In genomic region chr12:132477009-132477702, GRCh38 we compare ENCODE assay signal across 19 cellular contexts. TPM values are rescaled to one million over a fixed set of nuclear protein-coding genes. Genes with fewer than 3 reads are reported as not detected.
DNase-seq lines count a peak whose midpoint lies in the region; ATAC-seq and TF ChIP-seq lines count a peak whose summit lies in the region.
"Had no signal": no experiment of that assay in that cellular context is flagged by ENCODE, and none has a peak within 500 bp of the region (broad histone marks: within the 10 kb centered on the region; RNA-seq: fewer than 3 reads in every experiment).

No MANE protein-coding gene starts in this region.

- no peak overlapping the region for H3K9ac ChIP-seq in DND-41 (ENCODE audit: low read depth, low read length)

- no peak for TF ChIP-seq POLR2A in right lobe of liver (IDR thresholded peaks at IDR 0.05)

- peaks cover 6 to 35% (median 15%) of the 10 kb centered on the region in 3 donors for H3K27me3 Mint-ChIP-seq in CD14-positive monocyte (ENCODE audit: low read depth in 3 of 3)
- H3K27me3 Mint-ChIP-seq: stimulated activated naive CD8-positive, alpha-beta T cell treated with anti-CD3 and anti-CD28 coated beads, Interleukin-15, Interleukin-2, amounts not matched to agents 100 ng/mL and 50 ng/mL, for 24 hours had no signal

- H3K4me3 Mint-ChIP-seq in CD14-positive monocyte, result peak overlapping the region; percentile 12 to 68
- H3K4me3 Mint-ChIP-seq: H9; neural crest cell; stimulated activated naive CD8-positive, alpha-beta T cell treated with anti-CD3 and anti-CD28 coated beads, Interleukin-15, Interleukin-2, amounts not matched to agents 100 ng/mL and 50 ng/mL, for 24 hours had no signal

- no peaks in the 10 kb centered on the region for H3K36me3 Mint-ChIP-seq in CD14-positive monocyte

- no peak overlapping the region for H3K27ac ChIP-seq in DND-41 (ENCODE audit: low read length)
- no peak overlapping the region for H3K27ac ChIP-seq in SJCRH30
- H3K27ac ChIP-seq in right lobe of liver, result no peak overlapping the region
- H3K27ac ChIP-seq: sigmoid colon, WERI-Rb-1 had no signal

- no peaks in the 10 kb centered on the region for H3K36me3 ChIP-seq in DND-41 (ENCODE audit: insufficient read depth, low read length)
- H3K36me3 ChIP-seq in SJCRH30, result no peaks in the 10 kb centered on the region
- H3K36me3 ChIP-seq in right lobe of liver, result no peaks in the 10 kb centered on the region
- H3K36me3 ChIP-seq: sigmoid colon, WERI-Rb-1 had no signal

- WGBS in right lobe of liver (ENCODE audit: insufficient coverage, low coverage, low lambda C conversion rate, missing lambda C conversion rate), result 53% methylated on average over 4 of the region's 15 CpGs

- TF ChIP-seq CTCF in CD14-positive monocyte (IDR thresholded peaks at IDR 0.05) (no peak), DND-41 (IDR thresholded peaks at IDR 0.05; ENCODE audit: borderline replicate concordance, extremely low read depth, low read length, poor library complexity, severe bottlenecking) (no peak), right lobe of liver (IDR thresholded peaks at IDR 0.05) (no peak)

- ATAC-seq in DND-41 (ENCODE audit: insufficient read depth, low read depth), result peak; percentile 29; the same call in 1 of the 3 replicates
- ATAC-seq in right lobe of liver, result peak in 3 of 4 donors; percentile 8 to 25 (median 12)
- ATAC-seq: left lobe of liver had no signal

- H3K4me1 Mint-ChIP-seq in CD14-positive monocyte, result peaks cover 43% of the 10 kb centered on the region

- H3K4me1 ChIP-seq in DND-41 (ENCODE audit: insufficient read depth, low read length) (no peaks in the 10 kb centered on the region), SJCRH30 (no peaks in the 10 kb centered on the region), right lobe of liver (no peaks in the 10 kb centered on the region)
- H3K4me1 ChIP-seq: sigmoid colon had no signal

- H3K27me3 ChIP-seq in DND-41 (ENCODE audit: insufficient read depth, low read length, poor library complexity) (no peaks in the 10 kb centered on the region), SJCRH30 (no peaks in the 10 kb centered on the region), right lobe of liver (no peaks in the 10 kb centered on the region)

- H4K20me1 ChIP-seq in DND-41 (ENCODE audit: insufficient read depth, low read length), result no peaks in the 10 kb centered on the region

- H3K4me3 ChIP-seq in DND-41 (ENCODE audit: low read depth in 1 of 2, low read length in 2 of 2) (no peak overlapping the region), SJCRH30 (no peak overlapping the region), right lobe of liver (no peak overlapping the region)
- H3K4me3 ChIP-seq: sigmoid colon had no signal

- H2AFZ ChIP-seq in DND-41 (ENCODE audit: low read depth, low read length), result no peak overlapping the region

- no peak overlapping the region for H3K4me2 ChIP-seq in DND-41 (ENCODE audit: insufficient read depth, low read length)

- intact Hi-C loops in CD14-positive monocyte (cut with micrococcal nuclease), result no loop called here
- intact Hi-C loops in right lobe of liver (cut with DNase I), result no loop called here

- H3K9me3 Mint-ChIP-seq in CD14-positive monocyte, result peaks cover 0 to 14% (median 2%) of the 10 kb centered on the region in 7 donors
- H3K9me3 Mint-ChIP-seq: neural crest cell; stimulated activated naive CD8-positive, alpha-beta T cell treated with anti-CD3 and anti-CD28 coated beads, Interleukin-15, Interleukin-2, amounts not matched to agents 100 ng/mL and 50 ng/mL, for 24 hours had no signal

- H3K27ac Mint-ChIP-seq in CD14-positive monocyte, result peak overlapping the region in 5 of 7 donors; percentile 70 to 91 (median 79)
- H3K27ac Mint-ChIP-seq: H9; stimulated activated naive CD8-positive, alpha-beta T cell treated with anti-CD3 and anti-CD28 coated beads, Interleukin-15, Interleukin-2, amounts not matched to agents 100 ng/mL and 50 ng/mL, for 24 hours had no signal

- H3K79me2 ChIP-seq in DND-41 (ENCODE audit: insufficient read depth, low read length), result no peaks in the 10 kb centered on the region

- no peak for DNase-seq in CD14-positive monocyte (ENCODE audit: low spot score)
- DNase-seq in DND-41, result no peak
- DNase-seq in SJCRH30, result peak; percentile 61 to 62
- DNase-seq in right lobe of liver, result peak in 1 of 3 donors; percentile 16
- no peak for DNase-seq in DMS114 treated with DMSO at 0.1 percent for 48 hours (lab: John Stamatoyannopoulos, UW; ENCODE audit: unreplicated experiment)
- no peak for DNase-seq in stimulated activated CD8-positive, alpha-beta memory T cell treated with anti-CD3 and anti-CD28 coated beads, Interleukin-4, amount 100 ng/mL, for 48 hours
- no peak for DNase-seq in stimulated activated CD4-positive, alpha-beta T cell treated with anti-CD3 and anti-CD28 coated beads, Interleukin-1b, Interleukin-23, amount 100 ng/mL, for 48 hours
- no peak for DNase-seq in T1000 (lab: John Stamatoyannopoulos, UW)
- DNase-seq: activated T-cell treated with anti-CD3 and anti-CD28 coated beads, Interleukin-2, amount 50 U/mL, for 1 hour; C1 segment of cervical spinal cord; H9; hypothalamus; Kasumi-1; NCI-H2107; sigmoid colon; WERI-Rb-1 had no signal

- H3K9me3 ChIP-seq in DND-41 (ENCODE audit: insufficient read depth, low read length, severe bottlenecking), result peaks cover 2% of the 10 kb centered on the region
- H3K9me3 ChIP-seq in SJCRH30 (replicated peaks), result no peaks in the 10 kb centered on the region
- no peaks in the 10 kb centered on the region for H3K9me3 ChIP-seq in right lobe of liver
- H3K9me3 ChIP-seq: sigmoid colon had no signal

RNA-seq across cellular contexts. Expression of gene FBRSL1, which starts 12.8 kb away (rescaled TPM):
- polyA plus RNA-seq in CD14-positive monocyte, result under 1 TPM; 0.39 to 0.74 TPM
- total RNA-seq in SJCRH30 (2014; rRNA removed; shearing (Covaris generic)), result 15.6 and 15.7 TPM in 2 replicates
- 10 to 100 TPM; 16.2 to 27.6 (median 23.3) TPM for total RNA-seq in right lobe of liver

Comparison
In these comparisons a context has a peak if more than half of its experiments do, and no peak if none do; other contexts are left out.
1. DNase-seq: peak in SJCRH30 (2 of 2); none in CD14-positive monocyte (single experiment), DND-41 (single experiment), DMS114 treated with DMSO at 0.1 percent for 48 hours (single experiment), stimulated activated CD8-positive, alpha-beta memory T cell treated with anti-CD3 and anti-CD28 coated beads, Interleukin-4, amount 100 ng/mL, for 48 hours (single experiment), stimulated activated CD4-positive, alpha-beta T cell treated with anti-CD3 and anti-CD28 coated beads, Interleukin-1b, Interleukin-23, amount 100 ng/mL, for 48 hours (single experiment) and T1000 (single experiment).